Comparison of ENCODE assay signal across 1 cellular context in the genomic region with DNA sequence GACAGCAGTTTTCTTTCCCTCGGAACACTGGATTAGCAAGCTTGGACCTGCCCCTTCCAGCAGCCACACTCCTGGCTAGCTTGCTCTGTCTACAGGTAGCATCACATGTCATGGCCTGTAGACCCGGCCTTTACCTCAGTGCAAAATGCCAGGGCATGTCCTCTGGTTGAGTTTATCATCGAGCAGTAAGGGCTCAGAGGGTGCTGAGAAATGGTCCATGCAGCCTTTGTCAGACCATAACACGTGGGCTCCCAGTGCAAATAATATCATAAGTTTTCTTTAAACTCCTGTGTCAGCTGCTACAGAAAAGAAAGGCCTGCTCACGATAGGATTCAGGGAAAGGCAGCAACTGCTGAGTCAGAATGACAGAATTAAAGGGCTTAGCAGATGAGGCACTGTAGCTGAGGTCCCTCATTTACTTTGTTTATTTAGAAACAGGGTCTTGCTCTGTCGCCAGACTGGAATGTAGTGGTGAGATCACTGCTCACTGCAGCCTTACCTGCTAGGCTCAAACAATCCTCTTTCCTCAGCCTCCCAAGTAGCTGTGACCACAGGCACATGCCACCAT.
TF ChIP-seq lines count a peak whose summit lies in the region.

No MANE protein-coding gene starts in this region.

TF ChIP-seq in HepG2, 621 proteins besides CTCF, POLR2A, EP300 and RAD21 (continued from another document):
- TF ChIP-seq, protein P1, sequence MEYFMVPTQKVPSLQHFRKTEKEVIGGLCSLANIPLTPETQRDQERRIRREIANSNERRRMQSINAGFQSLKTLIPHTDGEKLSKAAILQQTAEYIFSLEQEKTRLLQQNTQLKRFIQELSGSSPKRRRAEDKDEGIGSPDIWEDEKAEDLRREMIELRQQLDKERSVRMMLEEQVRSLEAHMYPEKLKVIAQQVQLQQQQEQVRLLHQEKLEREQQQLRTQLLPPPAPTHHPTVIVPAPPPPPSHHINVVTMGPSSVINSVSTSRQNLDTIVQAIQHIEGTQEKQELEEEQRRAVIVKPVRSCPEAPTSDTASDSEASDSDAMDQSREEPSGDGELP (IDR thresholded peaks at IDR 0.05; ENCODE audit: borderline replicate concordance, low read depth), result peak; percentile 20; the same call in 1 of the 2 replicates
- TF ChIP-seq ZFX (CRISPR knock-in tag; IDR thresholded peaks at IDR 0.05; ENCODE audit: low read depth) (peak; percentile 64), ZMYM2 (CRISPR knock-in tag; IDR thresholded peaks at IDR 0.05) (peak; percentile 51; the same call in 1 of the 2 replicates), ZNF34 (CRISPR knock-in tag; IDR thresholded peaks at IDR 0.05; ENCODE audit: borderline replicate concordance) (0 out of 2 replicates have a peak, but pooled peaks have one; percentile 23), PITX1 (CRISPR knock-in tag; IDR thresholded peaks at IDR 0.05) (peak; percentile 29; the same call in 1 of the 2 replicates), MAFF (IDR thresholded peaks at IDR 0.05; ENCODE audit: low read depth, low read length) (peak; percentile 80), PHF21A (CRISPR knock-in tag; IDR thresholded peaks at IDR 0.05) (0 out of 2 replicates have a peak, but pooled peaks have one; percentile 15), MIER2 (CRISPR knock-in tag; IDR thresholded peaks at IDR 0.05) (0 out of 2 replicates have a peak, but pooled peaks have one; percentile 11), ZNF83 (CRISPR knock-in tag; IDR thresholded peaks at IDR 0.05; ENCODE audit: borderline replicate concordance) (no peak), TGIF2 (CRISPR knock-in tag; IDR thresholded peaks at IDR 0.05) (peak; percentile 65; the same call in 1 of the 2 replicates)
- TF ChIP-seq, protein P2, sequence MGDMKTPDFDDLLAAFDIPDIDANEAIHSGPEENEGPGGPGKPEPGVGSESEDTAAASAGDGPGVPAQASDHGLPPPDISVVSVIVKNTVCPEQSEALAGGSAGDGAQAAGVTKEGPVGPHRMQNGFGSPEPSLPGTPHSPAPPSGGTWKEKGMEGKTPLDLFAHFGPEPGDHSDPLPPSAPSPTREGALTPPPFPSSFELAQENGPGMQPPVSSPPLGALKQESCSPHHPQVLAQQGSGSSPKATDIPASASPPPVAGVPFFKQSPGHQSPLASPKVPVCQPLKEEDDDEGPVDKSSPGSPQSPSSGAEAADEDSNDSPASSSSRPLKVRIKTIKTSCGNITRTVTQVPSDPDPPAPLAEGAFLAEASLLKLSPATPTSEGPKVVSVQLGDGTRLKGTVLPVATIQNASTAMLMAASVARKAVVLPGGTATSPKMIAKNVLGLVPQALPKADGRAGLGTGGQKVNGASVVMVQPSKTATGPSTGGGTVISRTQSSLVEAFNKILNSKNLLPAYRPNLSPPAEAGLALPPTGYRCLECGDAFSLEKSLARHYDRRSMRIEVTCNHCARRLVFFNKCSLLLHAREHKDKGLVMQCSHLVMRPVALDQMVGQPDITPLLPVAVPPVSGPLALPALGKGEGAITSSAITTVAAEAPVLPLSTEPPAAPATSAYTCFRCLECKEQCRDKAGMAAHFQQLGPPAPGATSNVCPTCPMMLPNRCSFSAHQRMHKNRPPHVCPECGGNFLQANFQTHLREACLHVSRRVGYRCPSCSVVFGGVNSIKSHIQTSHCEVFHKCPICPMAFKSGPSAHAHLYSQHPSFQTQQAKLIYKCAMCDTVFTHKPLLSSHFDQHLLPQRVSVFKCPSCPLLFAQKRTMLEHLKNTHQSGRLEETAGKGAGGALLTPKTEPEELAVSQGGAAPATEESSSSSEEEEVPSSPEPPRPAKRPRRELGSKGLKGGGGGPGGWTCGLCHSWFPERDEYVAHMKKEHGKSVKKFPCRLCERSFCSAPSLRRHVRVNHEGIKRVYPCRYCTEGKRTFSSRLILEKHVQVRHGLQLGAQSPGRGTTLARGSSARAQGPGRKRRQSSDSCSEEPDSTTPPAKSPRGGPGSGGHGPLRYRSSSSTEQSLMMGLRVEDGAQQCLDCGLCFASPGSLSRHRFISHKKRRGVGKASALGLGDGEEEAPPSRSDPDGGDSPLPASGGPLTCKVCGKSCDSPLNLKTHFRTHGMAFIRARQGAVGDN (CRISPR knock-in tag; IDR thresholded peaks at IDR 0.05), result peak; percentile 17; the same call in 1 of the 2 replicates
- TF ChIP-seq, protein P3, sequence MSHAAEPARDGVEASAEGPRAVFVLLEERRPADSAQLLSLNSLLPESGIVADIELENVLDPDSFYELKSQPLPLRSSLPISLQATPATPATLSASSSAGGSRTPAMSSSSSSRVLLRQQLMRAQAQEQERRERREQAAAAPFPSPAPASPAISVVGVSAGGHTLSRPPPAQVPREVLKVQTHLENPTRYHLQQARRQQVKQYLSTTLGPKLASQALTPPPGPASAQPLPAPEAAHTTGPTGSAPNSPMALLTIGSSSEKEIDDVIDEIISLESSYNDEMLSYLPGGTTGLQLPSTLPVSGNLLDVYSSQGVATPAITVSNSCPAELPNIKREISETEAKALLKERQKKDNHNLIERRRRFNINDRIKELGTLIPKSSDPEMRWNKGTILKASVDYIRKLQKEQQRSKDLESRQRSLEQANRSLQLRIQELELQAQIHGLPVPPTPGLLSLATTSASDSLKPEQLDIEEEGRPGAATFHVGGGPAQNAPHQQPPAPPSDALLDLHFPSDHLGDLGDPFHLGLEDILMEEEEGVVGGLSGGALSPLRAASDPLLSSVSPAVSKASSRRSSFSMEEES (CRISPR knock-in tag; IDR thresholded peaks at IDR 0.05), result 0 out of 2 replicates have a peak, but pooled peaks have one; percentile 34
